ENCODE assay signal across 9 cellular contexts in the genomic region with DNA sequence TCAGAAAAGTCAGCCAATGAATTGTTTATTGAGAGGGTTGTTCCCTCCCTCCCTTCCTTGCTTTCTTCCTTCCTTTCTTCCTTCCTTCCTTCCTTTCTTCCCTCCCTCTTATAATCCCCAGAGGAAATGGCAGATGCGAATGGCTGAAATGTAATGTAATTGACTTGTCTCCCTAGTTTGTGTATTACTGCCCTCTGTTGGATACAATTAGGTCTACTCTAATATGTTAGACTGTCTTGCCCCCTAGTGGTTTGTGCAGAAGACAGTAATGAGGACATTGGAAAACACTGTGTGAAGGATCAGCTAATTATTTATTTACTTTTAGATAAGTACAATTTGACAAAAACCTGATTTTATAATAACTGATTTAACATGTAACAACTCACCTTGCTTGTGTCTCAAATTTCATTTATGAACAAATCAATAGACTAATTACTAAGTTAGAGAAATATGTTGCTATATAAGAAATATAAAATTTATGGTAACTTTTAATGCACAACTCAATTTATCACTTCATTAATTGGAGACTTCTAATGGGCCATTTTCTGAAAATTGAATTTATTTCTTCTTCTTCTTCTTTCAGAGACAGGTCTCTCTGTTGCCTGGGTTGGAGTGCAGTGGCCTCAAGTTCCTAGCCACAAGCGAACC.
DNase-seq lines count a peak whose midpoint lies in the region; ATAC-seq and TF ChIP-seq lines count a peak whose summit lies in the region.
"Had no signal": no experiment of that assay in that cellular context is flagged by ENCODE, and none has a peak within 500 bp of the region (broad histone marks: within the 10 kb centered on the region; RNA-seq: fewer than 3 reads in every experiment).

No MANE protein-coding gene starts in this region.

- ATAC-seq in GM18505 (IDR thresholded peaks at IDR 0.05; ENCODE audit: unreplicated experiment) (peak; percentile 99), HG02763 (IDR thresholded peaks at IDR 0.05; ENCODE audit: unreplicated experiment) (peak; percentile 100), mucosa of descending colon (peak; percentile 98)

- intact Hi-C loops in mucosa of descending colon (cut with DNase I, micrococcal nuclease), result loop anchor here (5.0 to 10.0 kb wide), 2 partner anchors 38 to 805 kb away; no protein-coding TSS in a partner anchor

- H3K4me3 Mint-ChIP-seq in endothelial cell (ENCODE audit: unreplicated experiment), result no peak overlapping the region

- TF ChIP-seq CTCF in endothelial cell (IDR thresholded peaks at IDR 0.05; ENCODE audit: unreplicated experiment), result peak; percentile 91
- peak; percentile 68 for TF ChIP-seq CTCF in mucosa of descending colon (IDR thresholded peaks at IDR 0.05)

- peaks cover 3% of the 10 kb centered on the region for H3K4me1 Mint-ChIP-seq in endothelial cell (ENCODE audit: unreplicated experiment)

- no peaks in the 10 kb centered on the region for H3K36me3 ChIP-seq in mucosa of descending colon (ENCODE audit: low read depth)

- peaks cover 3% of the 10 kb centered on the region for H3K27me3 Mint-ChIP-seq in endothelial cell (ENCODE audit: unreplicated experiment)

- H3K9me3 Mint-ChIP-seq in endothelial cell (ENCODE audit: unreplicated experiment), result no peaks in the 10 kb centered on the region

- H3K36me3 Mint-ChIP-seq in endothelial cell (ENCODE audit: low read depth, unreplicated experiment), result no peaks in the 10 kb centered on the region

- no peak overlapping the region for H3K27ac Mint-ChIP-seq in endothelial cell (ENCODE audit: unreplicated experiment)

- no peaks in the 10 kb centered on the region for H3K9me3 ChIP-seq in mucosa of descending colon

- TF ChIP-seq POLR2A in GM18505 (IDR thresholded peaks at IDR 0.05; ENCODE audit: borderline replicate concordance, extremely low read depth, insufficient read depth, insufficient read length), result no peak

- H3K4me3 ChIP-seq in mucosa of descending colon, result no peak overlapping the region
- H3K4me3 ChIP-seq: skin epidermis had no signal

- H3K4me1 ChIP-seq in mucosa of descending colon (ENCODE audit: low read depth), result no peaks in the 10 kb centered on the region

- peak; percentile 60 for DNase-seq in AG20443 (ENCODE audit: low spot score)
- peak; percentile 46 for DNase-seq in NCI-H1048 (lab: John Stamatoyannopoulos, UW)
- DNase-seq in SHP77 (lab: John Stamatoyannopoulos, UW), result peak; percentile 81 to 84
- peak; percentile 10 for DNase-seq in endothelial cell (ENCODE audit: low spot score)
- DNase-seq in mucosa of descending colon, result peak in 1 of 3 donors; percentile 60
- DNase-seq in stimulated activated CD4-positive, alpha-beta T cell treated with anti-CD3 and anti-CD28 coated beads, Interleukin-15, amount 100 ng/mL, for 24 hours, result no peak
